9 cellular contexts compared by ENCODE assay signal in the genomic region with DNA sequence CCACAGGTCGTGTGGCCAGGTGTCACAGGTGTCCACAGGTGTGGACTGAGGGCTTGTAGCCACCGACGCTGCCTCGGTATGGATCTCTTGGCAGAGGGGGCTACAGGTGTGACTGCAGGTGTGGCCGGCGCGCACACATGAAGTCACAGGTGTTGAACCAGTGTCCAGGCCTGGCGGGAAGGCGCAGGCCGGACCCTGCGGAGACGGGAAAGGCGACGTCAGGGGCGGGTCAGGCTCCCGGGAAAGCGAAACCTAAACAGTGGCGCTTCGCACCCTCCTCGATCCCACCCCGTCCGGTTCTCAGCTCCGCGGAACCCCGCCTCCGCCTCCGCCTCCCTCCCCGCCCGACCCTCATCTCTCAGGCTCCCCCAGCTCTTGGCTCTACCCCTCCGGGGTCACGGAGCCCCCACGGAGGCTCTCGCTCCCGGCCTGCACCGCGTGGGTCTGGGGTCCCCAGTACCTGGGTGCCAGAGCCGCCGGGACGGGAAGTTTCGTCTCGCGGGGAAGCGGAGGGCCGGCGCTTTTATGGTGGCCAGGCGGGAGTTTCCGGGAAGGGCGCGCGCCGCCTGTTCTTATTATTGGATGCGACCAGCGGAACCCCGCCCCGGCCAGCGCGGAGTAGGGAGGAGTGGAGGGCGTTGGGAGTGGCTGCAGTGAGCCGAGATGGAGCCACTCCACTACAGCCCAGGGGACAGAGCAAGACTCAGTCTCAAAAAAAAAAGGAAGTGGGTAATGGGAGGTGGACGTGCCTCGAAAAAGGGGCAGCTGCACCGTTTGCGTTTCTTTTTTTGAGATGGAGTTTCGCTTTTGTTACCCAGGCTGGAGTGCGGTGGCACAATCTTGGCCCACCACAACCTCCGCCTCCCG. TPM values are rescaled to one million over a fixed set of nuclear protein-coding genes. Genes with fewer than 3 reads are reported as not detected.
DNase-seq lines count a peak whose midpoint lies in the region; ATAC-seq and TF ChIP-seq lines count a peak whose summit lies in the region.
"Had no signal": no experiment of that assay in that cellular context is flagged by ENCODE, and none has a peak within 500 bp of the region (broad histone marks: within the 10 kb centered on the region; RNA-seq: fewer than 3 reads in every experiment).

Gene IRF7, minus strand, starts transcription at position 498 of the 867 bp plus-strand sequence. CDS start 586 bp downstream, outside the sequence.

- no peaks in the 10 kb centered on the region for H3K27me3 ChIP-seq in lower lobe of right lung (ENCODE audit: low read depth)

- intact Hi-C loops in activated CD4-positive, alpha-beta memory T cell treated with anti-CD3 and anti-CD28 coated beads for 36 hours (cut with micrococcal nuclease), result loop anchor here (1.0 to 5.0 kb wide), 4 partner anchors 38 to 182 kb away; partner anchors contain the start of genes DEAF1, PHRF1, SLC25A22 and TMEM80
- intact Hi-C loops in lower lobe of right lung (cut with DNase I), result no loop called here

- H3K27me3 Mint-ChIP-seq in activated CD4-positive, alpha-beta memory T cell treated with anti-CD3 and anti-CD28 coated beads for 36 hours, result no peaks in the 10 kb centered on the region

- no peaks in the 10 kb centered on the region for H3K9me3 Mint-ChIP-seq in activated CD4-positive, alpha-beta memory T cell treated with anti-CD3 and anti-CD28 coated beads for 36 hours

- H3K4me3 ChIP-seq in AG10803 (ENCODE audit: low read length), result peak within 1 kb of the TSS; percentile 77
- peak within 1 kb of the TSS; percentile 82 for H3K4me3 ChIP-seq in lower lobe of right lung

- TF ChIP-seq CTCF in AG10803 (conservative IDR thresholded peaks at IDR 0.05; ENCODE audit: low read length), result no peak
- no peak for TF ChIP-seq CTCF in lower lobe of right lung (IDR thresholded peaks at IDR 0.05)

- peak; percentile 82 for ATAC-seq in HG03432 (IDR thresholded peaks at IDR 0.05; ENCODE audit: unreplicated experiment)
- ATAC-seq in lower lobe of right lung, result peak; percentile 92 to 93

- H3K4me1 ChIP-seq in lower lobe of right lung, result peaks cover 34% of the 10 kb centered on the region

- H3K36me3 Mint-ChIP-seq in activated CD4-positive, alpha-beta memory T cell treated with anti-CD3 and anti-CD28 coated beads for 36 hours, result peaks cover 29% of the 10 kb centered on the region

- TF ChIP-seq POLR2A in GM19193 (IDR thresholded peaks at IDR 0.05; ENCODE audit: extremely low read depth, insufficient read depth, insufficient read length), result peak; percentile 99

- CTCF ChIA-PET in activated CD4-positive, alpha-beta memory T cell treated with anti-CD3 and anti-CD28 coated beads for 36 hours (lab: Charles Lee), result no interaction called here

- H3K9me3 ChIP-seq in lower lobe of right lung, result no peaks in the 10 kb centered on the region

- H3K27ac ChIP-seq in lower lobe of right lung, result peak within 1 kb of the TSS; percentile 97

- H3K4me3 Mint-ChIP-seq in activated CD4-positive, alpha-beta memory T cell treated with anti-CD3 and anti-CD28 coated beads for 36 hours, result peak within 1 kb of the TSS; percentile 92

- H3K27ac Mint-ChIP-seq in activated CD4-positive, alpha-beta memory T cell treated with anti-CD3 and anti-CD28 coated beads for 36 hours, result peak within 1 kb of the TSS; percentile 92

- peaks cover 17% of the 10 kb centered on the region for H3K4me1 Mint-ChIP-seq in activated CD4-positive, alpha-beta memory T cell treated with anti-CD3 and anti-CD28 coated beads for 36 hours (ENCODE audit: low read depth)

- DNase-seq in AG10803 (ENCODE audit: low read depth), result peak; percentile 89
- DNase-seq in NCI-H82 treated with DMSO at 0.1 percent for 48 hours (lab: John Stamatoyannopoulos, UW; ENCODE audit: unreplicated experiment), result peak; percentile 5
- peak; percentile 94 for DNase-seq in activated CD4-positive, alpha-beta memory T cell treated with anti-CD3 and anti-CD28 coated beads for 36 hours
- peak; percentile 93 for DNase-seq in ecto neural progenitor cell (ENCODE audit: low spot score)
- DNase-seq in lower lobe of right lung, result peak; percentile 99
- DNase-seq in stimulated activated CD4-positive, alpha-beta T cell treated with anti-CD3 and anti-CD28 coated beads, TNF-alpha, amount 100 ng/mL, for 1 hour (ENCODE audit: low read depth in 3 of 3, low spot score in 1 of 3), result peak; percentile 67 to 73 (median 69)

- H3K36me3 ChIP-seq in lower lobe of right lung, result peaks cover 45% of the 10 kb centered on the region

- POLR2A ChIA-PET in activated CD4-positive, alpha-beta memory T cell treated with anti-CD3 and anti-CD28 coated beads for 36 hours (lab: Charles Lee), result interaction anchor here (0.6 to 1.4 kb wide), 6 partner anchors 24 to 180 kb away, joined by 3 to 5 read pairs (median 4); partner anchors contain the start of genes HRAS and PHRF1

RNA-seq across cellular contexts. Expression of gene IRF7, which starts in this region (rescaled TPM):
- total RNA-seq in activated CD4-positive, alpha-beta memory T cell treated with anti-CD3 and anti-CD28 coated beads for 36 hours, result 10 to 100 TPM; 79.9 to 80.7 TPM
- total RNA-seq in lower lobe of right lung, result 84.8 TPM
- total RNA-seq: M059J had no signal

Comparison
In these comparisons a context has a peak if more than half of its experiments do, and no peak if none do; other contexts are left out.
1. Peak in every context shown above with its lines: DNase-seq, ATAC-seq, H3K4me3 ChIP-seq and H3K27ac ChIP-seq.
2. DNase-seq: peak in every context shown above with its lines; median percentile 99 in lower lobe of right lung; 94 in activated CD4-positive, alpha-beta memory T cell treated with anti-CD3 and anti-CD28 coated beads for 36 hours; 93 in ecto neural progenitor cell; 89 in AG10803; 69 in stimulated activated CD4-positive, alpha-beta T cell treated with anti-CD3 and anti-CD28 coated beads, TNF-alpha, amount 100 ng/mL, for 1 hour; 5 in NCI-H82 treated with DMSO at 0.1 percent for 48 hours.